Comparison of ENCODE assay signal across 9 cellular contexts in the genomic region with DNA sequence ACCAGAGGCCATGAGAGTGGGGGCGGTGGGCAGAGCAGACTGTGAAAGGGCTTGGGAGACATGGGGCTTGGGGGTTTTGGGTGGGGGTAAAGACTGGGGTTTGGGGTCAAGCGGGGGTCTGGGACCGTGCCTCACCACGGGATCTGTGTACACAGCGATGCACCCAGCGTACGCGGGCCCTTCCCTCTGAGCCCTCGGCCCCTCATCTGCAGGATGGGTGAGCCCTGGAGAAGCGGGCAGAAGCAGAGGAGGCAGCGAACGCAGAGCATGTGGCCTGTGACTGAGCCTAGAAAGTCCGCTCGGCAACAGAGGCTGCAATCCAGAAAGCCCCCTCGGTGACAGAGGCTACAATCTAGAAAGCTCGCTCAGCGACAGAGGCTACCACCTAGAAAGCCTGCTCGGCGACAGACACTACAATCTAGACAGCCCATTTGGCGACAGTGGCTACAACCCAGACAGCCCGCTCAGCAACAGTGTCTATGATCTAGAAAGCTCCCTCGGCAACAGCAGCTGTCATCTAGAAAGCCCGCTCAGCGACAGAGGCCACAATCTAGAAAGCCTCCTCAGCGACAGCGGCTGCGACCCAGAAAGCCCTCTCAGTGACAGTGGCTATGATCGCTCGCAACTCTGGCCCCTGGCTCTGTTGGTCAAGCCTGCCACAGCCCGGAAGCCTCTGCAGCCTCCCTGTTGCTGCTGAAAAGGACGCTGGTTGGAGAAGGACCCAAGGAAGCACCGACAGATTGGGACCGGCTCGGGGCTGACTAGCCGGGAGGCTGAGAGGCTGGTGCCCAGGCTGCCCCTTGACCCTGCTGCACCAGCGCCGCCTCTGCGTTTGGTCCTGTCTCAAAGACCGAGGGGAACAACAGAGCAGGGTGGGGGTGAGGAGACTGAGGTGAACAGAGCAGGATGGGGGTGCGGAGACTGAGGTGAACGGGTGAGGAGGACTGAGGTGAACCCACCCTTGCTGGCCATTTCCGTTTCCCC.
A peak's percentile ranks its signal among the peaks of the same experiment; 100 is the strongest.
DNase-seq lines count a peak whose midpoint lies in the region; ATAC-seq and TF ChIP-seq lines count a peak whose summit lies in the region.
"Had no signal": no experiment of that assay in that cellular context is flagged by ENCODE, and none has a peak within 500 bp of the region (broad histone marks: within the 10 kb centered on the region; RNA-seq: fewer than 3 reads in every experiment).

No MANE protein-coding gene starts in this region.

- H3K4me3 Mint-ChIP-seq in chondrocyte (ENCODE audit: unreplicated experiment): no peak overlapping the region
- no peak overlapping the region for H3K4me3 Mint-ChIP-seq in stimulated activated memory B cell treated with anti-CD40 and anti-IgM and Interleukin-4, amounts not matched to agents 10 μg/mL and 1 μg/mL and 100 μg/mL, for 72 hours
- H3K4me3 Mint-ChIP-seq: activated naive CD8-positive, alpha-beta T cell treated with anti-CD3 and anti-CD28 coated beads, Interleukin-2, amount 50 U/mL, for 24 hours had no signal

- H3K36me3 Mint-ChIP-seq in chondrocyte (ENCODE audit: low read depth): peaks cover 2% of the 10 kb centered on the region
- no peaks in the 10 kb centered on the region for H3K36me3 Mint-ChIP-seq in stimulated activated memory B cell treated with anti-CD40 and anti-IgM and Interleukin-4, amounts not matched to agents 10 μg/mL and 1 μg/mL and 100 μg/mL, for 72 hours

- ATAC-seq in Right ventricle myocardium superior (ENCODE audit: poor library complexity) (no peak), GM18502 (IDR thresholded peaks at IDR 0.05; ENCODE audit: poor library complexity, unreplicated experiment) (no peak), GM21529 (IDR thresholded peaks at IDR 0.05; ENCODE audit: unreplicated experiment) (no peak)
- no peak for ATAC-seq in stimulated activated memory B cell treated with anti-CD40 and anti-IgM and Interleukin-4, amounts not matched to agents 10 μg/mL and 1 μg/mL and 100 μg/mL, for 72 hours

- no peak for TF ChIP-seq CTCF in chondrocyte (IDR thresholded peaks at IDR 0.05)

- intact Hi-C loops in cardiac septum (cut with DNase I) (loop anchor here (2.0 to 10.0 kb wide), 2 partner anchors 160 to 972 kb away; no protein-coding TSS in a partner anchor), Right ventricle myocardium superior (cut with DNase I) (loop anchor here (2.0 kb wide), 1 partner anchor 970 kb away; no protein-coding TSS in a partner anchor)

- H3K9me3 Mint-ChIP-seq in chondrocyte (ENCODE audit: low read depth): no peaks in the 10 kb centered on the region
- H3K9me3 Mint-ChIP-seq in stimulated activated memory B cell treated with anti-CD40 and anti-IgM and Interleukin-4, amounts not matched to agents 10 μg/mL and 1 μg/mL and 100 μg/mL, for 72 hours: no peaks in the 10 kb centered on the region
- H3K9me3 Mint-ChIP-seq: activated naive CD8-positive, alpha-beta T cell treated with anti-CD3 and anti-CD28 coated beads, Interleukin-2, amount 50 U/mL, for 24 hours had no signal

- H3K4me1 Mint-ChIP-seq in chondrocyte (ENCODE audit: low read depth): no peaks in the 10 kb centered on the region
- H3K4me1 Mint-ChIP-seq in stimulated activated memory B cell treated with anti-CD40 and anti-IgM and Interleukin-4, amounts not matched to agents 10 μg/mL and 1 μg/mL and 100 μg/mL, for 72 hours: no peaks in the 10 kb centered on the region
- H3K4me1 Mint-ChIP-seq: activated naive CD8-positive, alpha-beta T cell treated with anti-CD3 and anti-CD28 coated beads, Interleukin-2, amount 50 U/mL, for 24 hours had no signal

- no peak overlapping the region for H3K27ac Mint-ChIP-seq in chondrocyte (ENCODE audit: unreplicated experiment)
- no peak overlapping the region for H3K27ac Mint-ChIP-seq in stimulated activated memory B cell treated with anti-CD40 and anti-IgM and Interleukin-4, amounts not matched to agents 10 μg/mL and 1 μg/mL and 100 μg/mL, for 72 hours
- H3K27ac Mint-ChIP-seq: activated naive CD8-positive, alpha-beta T cell treated with anti-CD3 and anti-CD28 coated beads, Interleukin-2, amount 50 U/mL, for 24 hours had no signal

- peak; percentile 67 for DNase-seq in cardiac septum (ENCODE audit: low spot score)
- DNase-seq in Right ventricle myocardium superior: no peak
- peak; percentile 86 for DNase-seq in chondrocyte (ENCODE audit: low spot score)
- peak; percentile 6 for DNase-seq in mucosa of gallbladder (ENCODE audit: low spot score)
- DNase-seq: NCI-H2029 treated with DMSO at 0.1 percent for 48 hours had no signal

- peaks cover 33% of the 10 kb centered on the region for H3K27me3 Mint-ChIP-seq in chondrocyte (ENCODE audit: low read depth)
- peaks cover 45% of the 10 kb centered on the region for H3K27me3 Mint-ChIP-seq in stimulated activated memory B cell treated with anti-CD40 and anti-IgM and Interleukin-4, amounts not matched to agents 10 μg/mL and 1 μg/mL and 100 μg/mL, for 72 hours
